8 cellular contexts compared by ENCODE assay signal in genomic region chr11:108602818-108603217, GRCh38. TPM values are rescaled to one million over a fixed set of nuclear protein-coding genes. Genes with fewer than 3 reads are reported as not detected.
DNase-seq lines count a peak whose midpoint lies in the region; ATAC-seq and TF ChIP-seq lines count a peak whose summit lies in the region.
"Not testable (repeated sequence)": the region's sequence is repeated elsewhere in the genome, so short reads cannot be mapped to it uniquely, and the experiment has no call there.

No MANE protein-coding gene starts in this region.

- not testable (repeated sequence) for H4K5ac ChIP-seq in H9 (ENCODE audit: insufficient read length, low read depth, low read length)

- not testable (repeated sequence) for ATAC-seq in PC-3
- ATAC-seq in WTC11 = peak; percentile 78

- not testable (repeated sequence) for H3K9me3 ChIP-seq in Caco-2; H9 (ENCODE audit: control insufficient read depth, low read depth, low read length); PC-3 (ENCODE audit: low read length); endodermal cell (ENCODE audit: control insufficient read depth, low read length); smooth muscle cell (replicated peaks; ENCODE audit: low read depth)

- H2BK20ac ChIP-seq in H9 (ENCODE audit: low read depth, low read length, poor library complexity, severe bottlenecking) = not testable (repeated sequence)

- H2BK12ac ChIP-seq in H9 (ENCODE audit: insufficient read length, low read depth, low read length) = not testable (repeated sequence)

- not testable (repeated sequence) for H2BK5ac ChIP-seq in H9 (ENCODE audit: insufficient read length, low read length)

- POLR2A ChIA-PET in Caco-2 (lab: Charles Lee); PC-3 (lab: Charles Lee; ENCODE audit: unreplicated experiment); WTC11 (lab: Charles Lee): not testable (repeated sequence)

- H3K9me2 ChIP-seq in PC-3 (replicated peaks; ENCODE audit: low read length) = not testable (repeated sequence)

- not testable (repeated sequence) for H2AK5ac ChIP-seq in H9 (ENCODE audit: insufficient read length, low read length)

- not testable (repeated sequence) for H3K36me3 Mint-ChIP-seq in Caco-2 (ENCODE audit: insufficient read depth, unreplicated experiment); H9 (ENCODE audit: insufficient read depth in 1 of 3, low read depth in 3 of 3); WTC11; endodermal cell (ENCODE audit: low read depth); mesothelial cell of epicardium

- not testable (repeated sequence) for H3K4me2 ChIP-seq in H9 (ENCODE audit: insufficient read depth, insufficient read length, low read length); PC-3 (ENCODE audit: low read length); smooth muscle cell

- not testable (repeated sequence) for H3K18ac ChIP-seq in H9 (ENCODE audit: insufficient read length, low read depth, low read length)

- not testable (repeated sequence) for H3K4ac ChIP-seq in H9 (ENCODE audit: low read depth, low read length)

- H3K27ac ChIP-seq in H9 (ENCODE audit: insufficient read length, low read depth, low read length); PC-3 (ENCODE audit: low read length); endodermal cell (ENCODE audit: low read depth, low read length); smooth muscle cell (ENCODE audit: low read depth): not testable (repeated sequence)

- not testable (repeated sequence) for BruUV-seq in Caco-2 (replicated peaks; lab: Mats Ljungman, UMichigan); PC-3 (replicated peaks; lab: Mats Ljungman, UMichigan)

- not testable (repeated sequence) for H2AFZ ChIP-seq in H9 (ENCODE audit: low read length); PC-3 (ENCODE audit: low read length)
- peak overlapping the region; percentile 45 for H2AFZ ChIP-seq in smooth muscle cell (ENCODE audit: low read depth)

- not testable (repeated sequence) for H4K8ac ChIP-seq in H9 (replicated peaks; ENCODE audit: insufficient read length, low read depth, low read length)

- TF ChIP-seq CTCF in Caco-2 (IDR thresholded peaks at IDR 0.05; ENCODE audit: insufficient read depth in 1 of 2, low read depth in 1 of 2, low read length in 1 of 2, severe bottlenecking in 1 of 2, unreplicated experiment in 1 of 2) = peak; percentile 21 to 49
- peak; percentile 46 for TF ChIP-seq CTCF in H9 (conservative IDR thresholded peaks at IDR 0.05)
- TF ChIP-seq CTCF in PC-3 (conservative IDR thresholded peaks at IDR 0.05; ENCODE audit: low read depth, low read length); WTC11 (IDR thresholded peaks at IDR 0.05); mesothelial cell of epicardium (IDR thresholded peaks at IDR 0.05; ENCODE audit: unreplicated experiment); smooth muscle cell (IDR thresholded peaks at IDR 0.05; ENCODE audit: borderline replicate concordance, insufficient read depth, poor library complexity, severe bottlenecking): not testable (repeated sequence)
- peak; percentile 63 for TF ChIP-seq CTCF in endodermal cell (conservative IDR thresholded peaks at IDR 0.05)

- WGBS in H9 (ENCODE audit: extremely low coverage, insufficient read length, low lambda C conversion rate) = no CpG with 5 or more reads among the region's 5 CpGs
- 53 to 78% methylated on average over 2 to 5 of the region's 5 CpGs for WGBS in endodermal cell (ENCODE audit: insufficient coverage in 1 of 2, insufficient read length in 1 of 2), 2 experiments
- 69% methylated on average over 5 of the region's 5 CpGs for WGBS in smooth muscle cell (ENCODE audit: low lambda C conversion rate)

- intact Hi-C loops in Caco-2 (cut with micrococcal nuclease; ENCODE audit: unreplicated experiment); PC-3 (cut with micrococcal nuclease): not testable (repeated sequence)

- H3K4me1 Mint-ChIP-seq in Caco-2 (ENCODE audit: low read depth, unreplicated experiment) (peaks cover 26% of the 10 kb centered on the region), endodermal cell (peaks cover 14% of the 10 kb centered on the region), mesothelial cell of epicardium (peaks cover 13% of the 10 kb centered on the region)
- H3K4me1 Mint-ChIP-seq in H9, WTC11: not testable (repeated sequence)

- H3K4me3 Mint-ChIP-seq in Caco-2 (ENCODE audit: unreplicated experiment); H9; WTC11; endodermal cell; mesothelial cell of epicardium: not testable (repeated sequence)

- H3K79me1 ChIP-seq in H9 (ENCODE audit: insufficient read depth, low read depth, low read length, poor library complexity, severe bottlenecking) = not testable (repeated sequence)

- H3K79me2 ChIP-seq in H9 (ENCODE audit: insufficient read depth, low read length); PC-3 (ENCODE audit: low read length); smooth muscle cell (ENCODE audit: low read depth): not testable (repeated sequence)

- DNase-seq in Caco-2; H9; WTC11 (ENCODE audit: low spot score); mesothelial cell of epicardium (ENCODE audit: low spot score in 2 of 2, unreplicated experiment in 2 of 2); smooth muscle cell (lab: John Stamatoyannopoulos, UW; ENCODE audit: unreplicated experiment): not testable (repeated sequence)
- peak; percentile 5 for DNase-seq in NCI-H1436 (lab: John Stamatoyannopoulos, UW)
- DNase-seq in PC-3 = peak; percentile 33
- DNase-seq in endodermal cell = peak; percentile 58

- not testable (repeated sequence) for H3K9ac ChIP-seq in H9 (ENCODE audit: extremely low read depth, insufficient read length, low read length); PC-3 (ENCODE audit: low read length); endodermal cell (ENCODE audit: extremely low read depth, low read length, poor library complexity, severe bottlenecking); smooth muscle cell (ENCODE audit: low read depth)

- H4K20me1 ChIP-seq in H9 (ENCODE audit: control insufficient read depth, insufficient read depth, insufficient read length); PC-3 (ENCODE audit: low read length); smooth muscle cell (ENCODE audit: low read depth): not testable (repeated sequence)

- CTCF ChIA-PET in Caco-2 (lab: Charles Lee); PC-3 (lab: Charles Lee); WTC11 (lab: Charles Lee): not testable (repeated sequence)

- H3K14ac ChIP-seq in H9 (ENCODE audit: insufficient read depth, low read length) = not testable (repeated sequence)

- H3K36me3 ChIP-seq in Caco-2 (ENCODE audit: control insufficient read depth, insufficient read depth, low read length); PC-3 (ENCODE audit: low read depth, low read length); endodermal cell (ENCODE audit: control insufficient read depth, insufficient read depth, low read length); smooth muscle cell (ENCODE audit: low read depth): not testable (repeated sequence)

- H2BK15ac ChIP-seq in H9 (ENCODE audit: low read depth, low read length) = not testable (repeated sequence)

- H3K4me1 ChIP-seq in Caco-2; H9 (ENCODE audit: insufficient read depth, low read length); endodermal cell (ENCODE audit: control insufficient read depth, insufficient read depth, low read length); smooth muscle cell (ENCODE audit: low read depth): not testable (repeated sequence)
- H3K4me1 ChIP-seq in PC-3 (ENCODE audit: insufficient read depth, low read length) = peaks cover 32% of the 10 kb centered on the region

- not testable (repeated sequence) for H3K27ac Mint-ChIP-seq in Caco-2 (ENCODE audit: unreplicated experiment); H9; WTC11; endodermal cell
- peak overlapping the region; percentile 45 for H3K27ac Mint-ChIP-seq in mesothelial cell of epicardium

- H3K9me3 Mint-ChIP-seq in Caco-2 (ENCODE audit: unreplicated experiment); H9; WTC11; endodermal cell; mesothelial cell of epicardium: not testable (repeated sequence)

- H3K23me2 ChIP-seq in H9 (ENCODE audit: insufficient read length, low read depth, low read length, poor library complexity, severe bottlenecking) = not testable (repeated sequence)

- H3K4me3 ChIP-seq in Caco-2 (ENCODE audit: low read depth, low read length); PC-3 (ENCODE audit: low read length); endodermal cell (ENCODE audit: low read length); smooth muscle cell: not testable (repeated sequence)

- not testable (repeated sequence) for H3T11ph ChIP-seq in H9 (ENCODE audit: low read length)

- H3K56ac ChIP-seq in H9 (ENCODE audit: insufficient read length, low read depth, low read length) = not testable (repeated sequence)

- H3F3A ChIP-seq in PC-3 (ENCODE audit: low read length, unreplicated experiment); smooth muscle cell (ENCODE audit: low read depth): not testable (repeated sequence)

- not testable (repeated sequence) for H2BK120ac ChIP-seq in H9 (ENCODE audit: low read depth, low read length, poor library complexity, severe bottlenecking)

- H4K91ac ChIP-seq in H9 (ENCODE audit: insufficient read length, low read depth, low read length) = not testable (repeated sequence)

- H3K27me3 ChIP-seq in Caco-2 (replicated peaks; ENCODE audit: control insufficient read depth, insufficient read depth, low read length); H9 (ENCODE audit: insufficient read depth, low read length); PC-3 (ENCODE audit: low read length); endodermal cell (ENCODE audit: control insufficient read depth, insufficient read depth, low read length, poor library complexity, severe bottlenecking); smooth muscle cell (ENCODE audit: low read depth): not testable (repeated sequence)

- H3K23ac ChIP-seq in H9 (ENCODE audit: insufficient read length, low read depth, low read length) = not testable (repeated sequence)

- not testable (repeated sequence) for H3K27me3 Mint-ChIP-seq in Caco-2 (ENCODE audit: insufficient read depth, unreplicated experiment); H9 (ENCODE audit: low read depth); WTC11 (ENCODE audit: low read depth); mesothelial cell of epicardium (ENCODE audit: low read depth)
- peaks cover 72% of the 10 kb centered on the region for H3K27me3 Mint-ChIP-seq in endodermal cell (ENCODE audit: insufficient read depth)

RNA-seq across cellular contexts. Expression of gene EXPH5, which starts 9.2 kb away (rescaled TPM):
- total RNA-seq in Caco-2 (2022) = 15.3 and 18.1 TPM in 2 replicates
- 3.1 and 4.0 TPM in 2 replicates for total RNA-seq in H9 (2021)
- 13.5 and 14.1 TPM in 2 replicates for total RNA-seq in PC-3 (2014; rRNA removed)
- total RNA-seq in WTC11 (2021) = 8.1 to 11.2 TPM (median 9.2 TPM) in 3 replicates
- 1 to 10 TPM; 4.8 to 6.4 TPM for total RNA-seq in endodermal cell
- polyA plus RNA-seq in endodermal cell (2013, experiment 1 of 2) = 0.78 TPM
- 0.99 TPM for polyA plus RNA-seq in endodermal cell (2013, experiment 2 of 2)
- total RNA-seq in mesothelial cell of epicardium = 27.2 to 30.5 TPM (median 28.2 TPM) in 3 replicates
- 5.7 and 6.9 TPM in 2 replicates for total RNA-seq in smooth muscle cell
- polyA plus RNA-seq in smooth muscle cell = 0.54 and 1.6 TPM in 2 replicates
